Comparison of ENCODE assay signal across 1 cellular context in the genomic region with DNA sequence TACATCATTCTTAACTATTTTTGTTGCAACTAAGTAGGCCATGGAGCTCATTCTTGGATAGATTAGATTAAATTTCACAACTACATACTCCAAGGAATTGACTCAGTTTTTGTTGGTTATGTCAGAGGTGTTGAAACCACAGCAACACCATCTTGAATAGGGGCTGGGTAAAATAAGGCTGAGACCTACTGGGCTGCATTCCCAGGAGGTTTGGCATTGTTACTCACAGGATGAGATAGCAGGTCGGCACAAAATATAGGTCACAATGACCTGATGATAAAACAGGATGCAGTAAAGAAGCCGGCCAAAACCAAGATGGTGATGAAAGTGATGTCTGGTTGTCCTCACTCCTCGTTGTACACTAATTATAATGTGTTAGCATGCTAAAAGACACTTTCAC.
TF ChIP-seq lines count a peak whose summit lies in the region.

No MANE protein-coding gene starts in this region.

TF ChIP-seq in endothelial cell of umbilical vein, 7 proteins besides CTCF, POLR2A, EP300 and RAD21 (continued from another document):
- TF ChIP-seq, protein P1, sequence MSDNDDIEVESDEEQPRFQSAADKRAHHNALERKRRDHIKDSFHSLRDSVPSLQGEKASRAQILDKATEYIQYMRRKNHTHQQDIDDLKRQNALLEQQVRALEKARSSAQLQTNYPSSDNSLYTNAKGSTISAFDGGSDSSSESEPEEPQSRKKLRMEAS (IDR thresholded peaks at IDR 0.05; ENCODE audit: insufficient read depth, insufficient read length), result no peak
- no peak for TF ChIP-seq GATA2 (IDR thresholded peaks at IDR 0.05; ENCODE audit: insufficient read depth, insufficient read length, low read depth, low read length)
TF ChIP-seq in endothelial cell of umbilical vein: peak in this region for 1.
